ENCODE assay signal across 11 cellular contexts in the genomic region with DNA sequence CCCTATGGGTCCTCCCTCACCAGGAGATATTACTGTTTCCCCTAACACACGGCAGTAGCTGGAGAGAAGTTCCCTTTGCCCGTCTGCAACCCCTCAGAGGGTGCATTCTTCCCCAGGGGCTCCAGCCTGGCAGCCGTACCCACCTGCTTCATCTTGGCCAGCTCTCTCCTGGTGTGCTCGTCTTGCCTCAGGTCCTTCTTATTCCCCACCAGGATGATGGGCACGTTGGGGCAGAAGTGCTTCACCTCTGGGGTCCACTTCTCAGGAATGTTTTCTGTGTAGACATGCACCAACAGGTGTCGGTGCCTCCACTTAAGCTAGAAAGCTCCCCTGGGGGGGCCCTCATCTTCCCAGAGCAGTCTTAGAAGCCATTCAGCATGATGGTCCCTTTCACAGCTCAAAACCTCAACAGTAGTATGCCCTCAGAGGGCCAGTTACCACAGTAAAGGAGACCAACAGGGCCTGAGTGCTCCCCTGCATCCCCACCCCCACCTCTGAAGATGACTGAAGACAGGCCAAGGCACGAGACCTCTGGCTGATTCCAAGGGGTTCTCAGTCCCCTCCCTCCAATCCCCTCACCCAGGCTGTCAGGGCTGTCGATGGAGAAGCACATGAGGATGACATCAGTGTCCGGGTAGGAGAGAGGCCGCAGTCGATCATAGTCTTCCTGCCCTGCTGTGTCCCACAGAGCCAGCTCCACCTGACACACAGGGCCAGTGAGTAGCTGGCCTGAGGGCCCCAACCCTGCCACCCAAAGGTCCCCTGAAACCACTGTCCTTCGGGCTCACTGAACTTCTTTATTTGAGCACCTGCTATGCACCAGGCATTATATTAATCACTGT. TPM values are rescaled to one million over a fixed set of nuclear protein-coding genes. Genes with fewer than 3 reads are reported as not detected.
DNase-seq lines count a peak whose midpoint lies in the region; ATAC-seq and TF ChIP-seq lines count a peak whose summit lies in the region.
"Had no signal": no experiment of that assay in that cellular context is flagged by ENCODE, and none has a peak within 500 bp of the region (broad histone marks: within the 10 kb centered on the region; RNA-seq: fewer than 3 reads in every experiment).

No MANE protein-coding gene starts in this region.

- CTCF ChIA-PET in CD8-positive, alpha-beta memory T cell (lab: Charles Lee): interaction anchor here (0.7 to 3.7 kb wide), 6 partner anchors 10 to 201 kb away, joined by 3 to 40 read pairs (median 3); a partner anchor contains a TSS

- H3K4me1 Mint-ChIP-seq in CD8-positive, alpha-beta memory T cell: peaks cover 59 to 76% (median 68%) of the 10 kb centered on the region in 3 donors

- POLR2A ChIA-PET in CD8-positive, alpha-beta memory T cell (lab: Charles Lee): interaction anchor here (1.0 to 1.2 kb wide), 2 partner anchors 13 to 28 kb away, joined by 3 read pairs; a partner anchor contains a TSS

- peaks cover 51% of the 10 kb centered on the region for H3K4me1 ChIP-seq in CD8-positive, alpha-beta memory T cell (ENCODE audit: insufficient read depth, low read length)
- peaks cover 29% of the 10 kb centered on the region for H3K4me1 ChIP-seq in right cardiac atrium (ENCODE audit: control insufficient read depth, insufficient read depth, low read length)
- peaks cover 46 to 47% of the 10 kb centered on the region in 2 donors for H3K4me1 ChIP-seq in gastrocnemius medialis

- in situ Hi-C loops in gastrocnemius medialis (cut with MboI; ENCODE audit: low sequenced_read_pairs in 4 of 4): loop anchor here in 3 of 4 donors (10.0 to 25.0 kb wide), 4 partner anchors 78 to 685 kb away; a partner anchor contains a TSS

- peak overlapping the region; percentile 15 to 96 (median 82) for H3K27ac Mint-ChIP-seq in CD8-positive, alpha-beta memory T cell

- intact Hi-C loops in right cardiac atrium (cut with DNase I): loop anchor here in 3 of 4 donors (5.0 to 10.0 kb wide), 5 partner anchors 78 to 318 kb away; a partner anchor contains a TSS
- intact Hi-C loops in gastrocnemius medialis (cut with DNase I; ENCODE audit: low total_unique reads): no loop called here

- H3K36me3 Mint-ChIP-seq in CD8-positive, alpha-beta memory T cell: peaks cover 0 to 31% (median 0%) of the 10 kb centered on the region in 3 donors

- ATAC-seq in right cardiac atrium (no peak), gastrocnemius medialis (no peak), HG02623 (IDR thresholded peaks at IDR 0.05; ENCODE audit: unreplicated experiment) (no peak), HG03342 (IDR thresholded peaks at IDR 0.05; ENCODE audit: unreplicated experiment) (no peak)
- ATAC-seq: left lobe of liver had no signal

- no peak overlapping the region for H3K27ac ChIP-seq in CD8-positive, alpha-beta memory T cell (ENCODE audit: low read depth, low read length)
- H3K27ac ChIP-seq in SK-N-MC (peak overlapping the region; percentile 16; the same call in 1 of the 2 replicates), right cardiac atrium (ENCODE audit: low read length) (peak overlapping the region; percentile 13), gastrocnemius medialis (peak overlapping the region; percentile 85 to 94 (median 90))

- no peaks in the 10 kb centered on the region for H3K27me3 ChIP-seq in CD8-positive, alpha-beta memory T cell (ENCODE audit: insufficient read depth, low read length, poor library complexity, severe bottlenecking)
- H3K27me3 ChIP-seq in right cardiac atrium (ENCODE audit: control insufficient read depth, insufficient read depth) (no peaks in the 10 kb centered on the region), gastrocnemius medialis (no peaks in the 10 kb centered on the region)

- no peak for TF ChIP-seq POLR2A in gastrocnemius medialis (IDR thresholded peaks at IDR 0.05)

- H3K4me3 Mint-ChIP-seq in CD8-positive, alpha-beta memory T cell: peak overlapping the region in 4 of 7 donors; percentile 8 to 49 (median 14)

- no peak overlapping the region for H3K4me3 ChIP-seq in CD8-positive, alpha-beta memory T cell (ENCODE audit: low read length)
- no peak overlapping the region for H3K4me3 ChIP-seq in SK-N-MC
- H3K4me3 ChIP-seq in right cardiac atrium (ENCODE audit: low read length): no peak overlapping the region
- H3K4me3 ChIP-seq in gastrocnemius medialis: no peak overlapping the region

- no peak for TF ChIP-seq CTCF in gastrocnemius medialis (IDR thresholded peaks at IDR 0.05 in 4 of 5, conservative IDR thresholded peaks at IDR 0.05 in 1 of 5)

- no peak overlapping the region for H3K9ac ChIP-seq in SK-N-MC (ENCODE audit: insufficient read length)

- H3K36me3 ChIP-seq in CD8-positive, alpha-beta memory T cell (ENCODE audit: insufficient read depth, low read length): peaks cover 11% of the 10 kb centered on the region
- peaks cover 35% of the 10 kb centered on the region for H3K36me3 ChIP-seq in SK-N-MC (ENCODE audit: insufficient read depth, low read length)
- peaks cover 0 to 14% of the 10 kb centered on the region in 2 donors for H3K36me3 ChIP-seq in gastrocnemius medialis

- 56% methylated on average over 12 of the region's 12 CpGs for WGBS in right cardiac atrium

- no peaks in the 10 kb centered on the region for H3K9me3 Mint-ChIP-seq in CD8-positive, alpha-beta memory T cell

- peaks cover 0 to 1% of the 10 kb centered on the region in 2 donors for H3K27me3 Mint-ChIP-seq in CD8-positive, alpha-beta memory T cell

- DNase-seq in CD8-positive, alpha-beta memory T cell: peak in 1 of 5 donors; percentile 41
- DNase-seq in SK-N-MC (ENCODE audit: low read depth, low spot score) (no peak), right cardiac atrium (no peak), gastrocnemius medialis (no peak), LoVo (ENCODE audit: low spot score) (no peak), SW480 (ENCODE audit: low spot score) (no peak)
- DNase-seq: activated effector memory CD4-positive, alpha-beta T cell treated with Interleukin-2 at 50 U/mL for 16 hours; NCI-H446 treated with DMSO at 0.1 percent for 48 hours had no signal

- H3K9me3 ChIP-seq in CD8-positive, alpha-beta memory T cell (ENCODE audit: low read length): no peaks in the 10 kb centered on the region
- no peaks in the 10 kb centered on the region for H3K9me3 ChIP-seq in SK-N-MC (ENCODE audit: low read depth, low read length)
- H3K9me3 ChIP-seq in right cardiac atrium (ENCODE audit: control insufficient read depth, low read length): no peaks in the 10 kb centered on the region
- H3K9me3 ChIP-seq in gastrocnemius medialis: no peaks in the 10 kb centered on the region

RNA-seq across cellular contexts. Expression of a gene that starts 4.3 kb away (rescaled TPM):
- total RNA-seq in CD8-positive, alpha-beta memory T cell: 10 to 100 TPM; 20.3 to 23.0 TPM
- 53.2 TPM for polyA plus RNA-seq in CD8-positive, alpha-beta memory T cell
- total RNA-seq in right cardiac atrium (100 to 1,000 TPM; 169 to 222 (median 209) TPM), gastrocnemius medialis (10 to 100 TPM; 33.1 to 86.5 (median 64.3) TPM)
- 262 TPM for polyA plus RNA-seq in right cardiac atrium

RNA-seq across cellular contexts. Expression of a gene that starts 12.5 kb away (rescaled TPM):
- under 1 TPM in 1 of 2 experiments, not detected in 1; 0.33 TPM for total RNA-seq in CD8-positive, alpha-beta memory T cell
- polyA plus RNA-seq in CD8-positive, alpha-beta memory T cell: not detected
- total RNA-seq in right cardiac atrium (1 to 10 TPM; 5.5 to 9.0 (median 6.3) TPM), gastrocnemius medialis (1 to 10 TPM; 4.2 to 5.4 (median 4.8) TPM)
- polyA plus RNA-seq in right cardiac atrium: 6.4 TPM

RNA-seq across cellular contexts. Expression of a gene that starts 28.2 kb away (rescaled TPM):
- total RNA-seq in CD8-positive, alpha-beta memory T cell: 10 to 100 TPM; 29.9 to 31.0 TPM
- polyA plus RNA-seq in CD8-positive, alpha-beta memory T cell: 33.7 TPM
- total RNA-seq in right cardiac atrium (10 to 100 TPM; 14.1 to 20.3 (median 18.3) TPM), gastrocnemius medialis (1 to 10 TPM; 2.8 to 7.2 (median 4.8) TPM)
- 19.4 TPM for polyA plus RNA-seq in right cardiac atrium
